In the genomic region with DNA sequence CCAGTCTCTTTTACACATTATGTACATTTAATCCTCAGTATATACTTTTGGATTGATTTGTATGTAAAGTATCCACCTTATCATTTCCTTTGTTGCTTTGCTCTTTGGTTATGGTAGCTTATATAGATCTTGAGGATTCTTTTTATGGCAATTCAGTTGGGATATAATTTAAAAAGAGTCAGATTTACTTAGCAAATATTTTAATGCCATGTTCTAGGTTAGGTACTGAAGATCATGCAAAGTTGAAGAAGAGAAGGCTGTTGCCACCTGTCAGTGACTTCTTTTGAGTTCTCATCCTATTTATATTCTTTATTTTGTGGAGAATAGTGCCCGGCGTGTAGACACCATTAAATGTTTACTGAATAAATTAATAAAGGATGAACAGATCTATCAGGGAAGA, we compare ENCODE assay signal across 5 cellular contexts.
"Had no signal": no experiment of that assay in that cellular context is flagged by ENCODE, and none has a peak within 500 bp of the region (broad histone marks: within the 10 kb centered on the region; RNA-seq: fewer than 3 reads in every experiment).

No MANE protein-coding gene starts in this region.

- DNase-seq: H9, HCEC 1CT, IMR-90 had no signal

- ATAC-seq: GM23338, K562 had no signal

- H3K4me3 Mint-ChIP-seq: GM23338, H9 had no signal

- H3K9me3 Mint-ChIP-seq: GM23338, H9 had no signal

- H3K27ac Mint-ChIP-seq: GM23338, H9 had no signal
